In genomic region chr14:70441641-70442040, GRCh38 we compare ENCODE assay signal across 8 cellular contexts.
"Had no signal": no experiment of that assay in that cellular context is flagged by ENCODE, and none has a peak within 500 bp of the region (broad histone marks: within the 10 kb centered on the region; RNA-seq: fewer than 3 reads in every experiment).

No MANE protein-coding gene starts in this region.

- H3K36me3 ChIP-seq: HAP-1 had no signal

- H3K27ac Mint-ChIP-seq: HFFc6, IgD-negative memory B cell had no signal

- H3K27ac ChIP-seq: GM23248, HL-60 had no signal

- H3K9ac ChIP-seq: GM23248 had no signal

- FAIRE-seq: HepG2 had no signal

- H2AFZ ChIP-seq: GM23248 had no signal

- H3K4me1 ChIP-seq: HAP-1 had no signal

- H3K4me3 Mint-ChIP-seq: HFFc6, IgD-negative memory B cell had no signal

- DNase-seq: GM23248, GOT3, H7, HFFc6 had no signal

- H3K4me3 ChIP-seq: GM23248, HAP-1 had no signal
